ENCODE assay signal across 9 cellular contexts in the genomic region with DNA sequence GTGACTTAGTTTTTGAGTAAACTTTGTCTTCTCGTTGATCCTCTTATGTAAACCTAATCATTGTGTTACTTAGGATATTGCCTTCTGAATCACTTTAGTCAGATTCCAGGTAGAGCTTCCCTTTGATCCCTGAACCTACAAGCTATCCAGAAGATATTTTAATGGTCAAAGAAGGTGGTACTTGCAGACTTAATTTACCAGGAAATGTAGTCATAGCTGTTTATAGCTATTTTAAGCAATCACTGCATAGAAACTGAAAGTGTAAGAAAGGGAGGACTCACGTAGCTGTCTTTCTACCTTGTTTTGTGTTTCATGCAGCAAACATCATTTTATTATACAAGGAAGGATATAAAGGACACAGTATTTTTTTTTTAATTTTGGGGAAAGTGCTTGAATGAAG.
A peak's percentile ranks its signal among the peaks of the same experiment; 100 is the strongest.
DNase-seq lines count a peak whose midpoint lies in the region; ATAC-seq and TF ChIP-seq lines count a peak whose summit lies in the region.
"Had no signal": no experiment of that assay in that cellular context is flagged by ENCODE, and none has a peak within 500 bp of the region (broad histone marks: within the 10 kb centered on the region; RNA-seq: fewer than 3 reads in every experiment).

No MANE protein-coding gene starts in this region.

- peak overlapping the region; percentile 38; the same call in 1 of the 2 replicates for H2AFZ ChIP-seq in MM.1S (ENCODE audit: low read length)

- H3K4me2 ChIP-seq in MM.1S (ENCODE audit: low read depth, low read length) = peak overlapping the region; percentile 89

- intact Hi-C loops in testis (cut with DNase I; ENCODE audit: low total_unique reads) = no loop called here

- H3F3A ChIP-seq in MM.1S (ENCODE audit: insufficient read depth, low read length) = peaks cover 21% of the 10 kb centered on the region

- no peak for TF ChIP-seq POLR2A in testis (IDR thresholded peaks at IDR 0.05)

- H3K9me2 ChIP-seq in MM.1S (replicated peaks; ENCODE audit: insufficient read depth, low read length) = no peaks in the 10 kb centered on the region

- peak overlapping the region; percentile 34 for H3K9ac ChIP-seq in MM.1S (ENCODE audit: low read length)

- 45 to 47% methylated on average over 2 of the region's 2 CpGs for WGBS in testis, 2 donors

- no peaks in the 10 kb centered on the region for H4K20me1 ChIP-seq in MM.1S (ENCODE audit: insufficient read depth, low read length)

- TF ChIP-seq CTCF in GM12865 (IDR thresholded peaks at IDR 0.05; ENCODE audit: insufficient read depth, low read depth, low read length, missing control alignments) (no peak), MM.1S (IDR thresholded peaks at IDR 0.05; ENCODE audit: low read length) (no peak), fibroblast of villous mesenchyme (IDR thresholded peaks at IDR 0.05; ENCODE audit: insufficient read depth, low read depth, low read length) (no peak), testis (IDR thresholded peaks at IDR 0.05) (no peak)

- peak; percentile 90 for ATAC-seq in GM21526 (IDR thresholded peaks at IDR 0.05; ENCODE audit: low FRiP score, unreplicated experiment)

- H3K36me3 ChIP-seq in MM.1S (replicated peaks; ENCODE audit: insufficient read depth, low read length) (no peaks in the 10 kb centered on the region), testis (ENCODE audit: low read depth, missing control alignments) (no peaks in the 10 kb centered on the region)

- peak; percentile 60 for DNase-seq in GM12865 (ENCODE audit: low read depth)
- DNase-seq in MM.1S = peak; percentile 83
- peak; percentile 50 for DNase-seq in fibroblast of villous mesenchyme (ENCODE audit: low read depth)
- DNase-seq in CD1c-positive myeloid dendritic cell (ENCODE audit: extremely low spot score) = no peak
- DNase-seq in NCI-H2081 (lab: John Stamatoyannopoulos, UW) = no peak
- no peak for DNase-seq in ureter (ENCODE audit: low spot score)
- DNase-seq in testis = no peak

- peak overlapping the region; percentile 59 for H3K4me3 ChIP-seq in GM12865 (ENCODE audit: low read depth, low read length)
- peak overlapping the region; percentile 47 for H3K4me3 ChIP-seq in MM.1S (ENCODE audit: low read length)
- peak overlapping the region; percentile 22 for H3K4me3 ChIP-seq in fibroblast of villous mesenchyme (ENCODE audit: low read depth, low read length)
- H3K4me3 ChIP-seq in testis = no peak overlapping the region

- H3K27ac ChIP-seq in MM.1S (ENCODE audit: low read length) (peak overlapping the region; percentile 85), testis (no peak overlapping the region)
- H3K27ac ChIP-seq: epithelial cell of prostate had no signal

- H3K27me3 ChIP-seq in MM.1S (replicated peaks; ENCODE audit: insufficient read depth, low read length) (no peaks in the 10 kb centered on the region), testis (no peaks in the 10 kb centered on the region)

- H3K4me1 ChIP-seq in MM.1S (ENCODE audit: low read length) (peaks cover 12% of the 10 kb centered on the region), testis (peaks cover 3% of the 10 kb centered on the region)

- peaks cover 13% of the 10 kb centered on the region for H3K79me2 ChIP-seq in MM.1S (ENCODE audit: low read length)

- no peaks in the 10 kb centered on the region for H3K9me3 ChIP-seq in MM.1S (replicated peaks; ENCODE audit: insufficient read depth, low read length)
- no peaks in the 10 kb centered on the region for H3K9me3 ChIP-seq in testis

Comparison
In these comparisons a context has a peak if more than half of its experiments do, and no peak if none do; other contexts are left out.
1. DNase-seq: peak in GM12865 (single experiment), MM.1S (single experiment) and fibroblast of villous mesenchyme (single experiment); none in CD1c-positive myeloid dendritic cell (single experiment), NCI-H2081 (0 of 2), ureter (single experiment) and testis (single experiment).
2. H3K4me3 ChIP-seq: peak in GM12865 (single experiment), MM.1S (single experiment) and fibroblast of villous mesenchyme (single experiment); none in testis (0 of 2).